In genomic region chr4:120009731-120010130, GRCh38 we compare ENCODE assay signal across 1 cellular context.
TF ChIP-seq lines count a peak whose summit lies in the region.

No MANE protein-coding gene starts in this region.

TF ChIP-seq in H1, 55 proteins besides CTCF, POLR2A, EP300 and RAD21 (continued from another document):
- TF ChIP-seq CHD7 (IDR thresholded peaks at IDR 0.05; ENCODE audit: insufficient replicate concordance, low read length) (no peak), EZH2 (IDR thresholded peaks at IDR 0.05; ENCODE audit: low read depth, low read length, severe bottlenecking) (no peak)
TF ChIP-seq in H1: peak in this region for 0.
